In the genomic region with DNA sequence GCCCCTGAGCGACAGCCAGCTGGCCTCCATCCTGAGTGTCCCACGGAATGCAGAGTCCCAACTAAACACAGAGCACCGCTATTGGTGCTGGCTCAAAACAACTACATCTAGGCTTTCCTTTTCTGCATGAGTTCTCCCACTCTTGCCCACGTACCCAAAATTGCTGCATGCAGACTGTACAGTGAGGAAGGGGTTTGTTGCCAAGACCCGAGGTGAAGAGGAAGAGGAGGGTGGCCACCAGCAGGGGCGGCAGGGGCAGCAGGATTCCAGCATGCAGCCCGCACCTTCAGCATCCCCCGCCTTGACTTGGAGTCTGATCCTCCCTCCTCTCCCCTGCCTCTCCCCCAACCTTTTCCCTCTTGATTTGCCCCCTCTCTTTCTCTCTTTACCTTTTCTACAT, we compare ENCODE assay signal across 20 cellular contexts. TPM values are rescaled to one million over a fixed set of nuclear protein-coding genes. Genes with fewer than 3 reads are reported as not detected.
DNase-seq lines count a peak whose midpoint lies in the region; TF ChIP-seq lines count a peak whose summit lies in the region.
"Had no signal": no experiment of that assay in that cellular context is flagged by ENCODE, and none has a peak within 500 bp of the region (broad histone marks: within the 10 kb centered on the region; RNA-seq: fewer than 3 reads in every experiment).

No MANE protein-coding gene starts in this region.

- peak overlapping the region; percentile 68 to 98 (median 94) for H3K27ac Mint-ChIP-seq in CD14-positive monocyte
- H3K27ac Mint-ChIP-seq in activated naive CD4-positive, alpha-beta T cell treated with anti-CD3 and anti-CD28 coated beads for 36 hours: no peak overlapping the region
- H3K27ac Mint-ChIP-seq: CD8-positive, alpha-beta T cell had no signal

- 35 to 48% methylated on average over 7 to 8 of the region's 8 CpGs for WGBS in esophagus squamous epithelium, 2 donors
- 49% methylated on average over 8 of the region's 8 CpGs for WGBS in suprapubic skin
- 67 to 70% (median 69%) methylated on average over 8 of the region's 8 CpGs for WGBS in ovary, 3 donors

- H3K36me3 ChIP-seq in esophagus squamous epithelium: no peaks in the 10 kb centered on the region
- H3K36me3 ChIP-seq in suprapubic skin: no peaks in the 10 kb centered on the region
- no peaks in the 10 kb centered on the region for H3K36me3 ChIP-seq in ovary
- no peaks in the 10 kb centered on the region for H3K36me3 ChIP-seq in uterus

- peaks cover 0 to 3% (median 0%) of the 10 kb centered on the region in 4 donors for H3K27me3 ChIP-seq in esophagus squamous epithelium
- H3K27me3 ChIP-seq in suprapubic skin: no peaks in the 10 kb centered on the region
- no peaks in the 10 kb centered on the region for H3K27me3 ChIP-seq in ovary
- no peaks in the 10 kb centered on the region for H3K27me3 ChIP-seq in uterus

- no peak for TF ChIP-seq CTCF in CD14-positive monocyte (IDR thresholded peaks at IDR 0.05)
- no peak for TF ChIP-seq CTCF in RWPE1 (conservative IDR thresholded peaks at IDR 0.05; ENCODE audit: low read depth)
- no peak for TF ChIP-seq CTCF in esophagus squamous epithelium (IDR thresholded peaks at IDR 0.05)
- TF ChIP-seq CTCF in suprapubic skin (IDR thresholded peaks at IDR 0.05): no peak
- no peak for TF ChIP-seq CTCF in ovary (IDR thresholded peaks at IDR 0.05)
- TF ChIP-seq CTCF in uterus (IDR thresholded peaks at IDR 0.05): no peak

- CTCF ChIA-PET in RWPE1 (lab: Yijun Ruan, JAX): interaction anchor here (1.0 to 1.4 kb wide), 2 partner anchors 11 to 129 kb away, joined by 3 read pairs; no protein-coding TSS in a partner anchor
- CTCF ChIA-PET in activated naive CD4-positive, alpha-beta T cell treated with anti-CD3 and anti-CD28 coated beads for 36 hours (lab: Charles Lee): interaction anchor here (1.2 kb wide), 1 partner anchor 13 kb away, joined by 4 read pairs; no protein-coding TSS in a partner anchor

- H3K36me3 Mint-ChIP-seq in CD14-positive monocyte: peaks cover 7 to 16% of the 10 kb centered on the region in 2 donors
- H3K36me3 Mint-ChIP-seq in activated naive CD4-positive, alpha-beta T cell treated with anti-CD3 and anti-CD28 coated beads for 36 hours (ENCODE audit: low read depth): no peaks in the 10 kb centered on the region
- H3K36me3 Mint-ChIP-seq: CD8-positive, alpha-beta T cell had no signal

- H3K9me3 Mint-ChIP-seq in CD14-positive monocyte: peaks cover 0 to 2% (median 0%) of the 10 kb centered on the region in 7 donors
- H3K9me3 Mint-ChIP-seq in activated naive CD4-positive, alpha-beta T cell treated with anti-CD3 and anti-CD28 coated beads for 36 hours: no peaks in the 10 kb centered on the region
- H3K9me3 Mint-ChIP-seq: CD8-positive, alpha-beta T cell had no signal

- no peaks in the 10 kb centered on the region for H3K9me3 ChIP-seq in esophagus squamous epithelium
- no peaks in the 10 kb centered on the region for H3K9me3 ChIP-seq in suprapubic skin
- no peaks in the 10 kb centered on the region for H3K9me3 ChIP-seq in ovary
- H3K9me3 ChIP-seq in uterus: no peaks in the 10 kb centered on the region

- TF ChIP-seq EP300 in suprapubic skin (IDR thresholded peaks at IDR 0.05) (no peak), ovary (IDR thresholded peaks at IDR 0.05) (no peak)

- H3K4me1 Mint-ChIP-seq in CD14-positive monocyte: peaks cover 99% of the 10 kb centered on the region
- H3K4me1 Mint-ChIP-seq in activated naive CD4-positive, alpha-beta T cell treated with anti-CD3 and anti-CD28 coated beads for 36 hours (ENCODE audit: low read depth): peaks cover 1% of the 10 kb centered on the region

- intact Hi-C loops in CD14-positive monocyte (cut with micrococcal nuclease): loop anchor here (1.0 to 10.0 kb wide), 2 partner anchors 9 to 209 kb away; no protein-coding TSS in a partner anchor
- intact Hi-C loops in esophagus squamous epithelium (cut with DNase I): no loop called here
- intact Hi-C loops in ovary (cut with DNase I): no loop called here
- intact Hi-C loops in activated naive CD4-positive, alpha-beta T cell treated with anti-CD3 and anti-CD28 coated beads for 36 hours (cut with micrococcal nuclease): no loop called here
- intact Hi-C loops in uterus (cut with DNase I; ENCODE audit: low total_unique reads): no loop called here

- peak overlapping the region; percentile 75 for H3K27ac ChIP-seq in RWPE1
- peak overlapping the region; percentile 79 to 93 (median 83) for H3K27ac ChIP-seq in esophagus squamous epithelium
- H3K27ac ChIP-seq in suprapubic skin: no peak overlapping the region
- H3K27ac ChIP-seq in ovary: no peak overlapping the region
- no peak overlapping the region for H3K27ac ChIP-seq in uterus

- DNase-seq in CD14-positive monocyte (ENCODE audit: low spot score) (no peak), RWPE1 (ENCODE audit: low spot score) (no peak), esophagus squamous epithelium (lab: John Stamatoyannopoulos, UW) (no peak), suprapubic skin (ENCODE audit: low spot score in 2 of 2) (peak; percentile 31 to 35), ovary (no peak), uterus (no peak)
- no peak for DNase-seq in activated naive CD4-positive, alpha-beta T cell treated with anti-CD3 and anti-CD28 coated beads for 36 hours
- DNase-seq: Calu3; CD8-positive, alpha-beta T cell; GF-D8; NCI-H1417 treated with DMSO at 0.1 percent for 48 hours; NCI-H187 treated with DMSO at 0.1 percent for 48 hours; NCI-H2227 treated with DMSO at 0.1 percent for 48 hours; NCI-H524; NCI-H82 had no signal

- H3K4me3 ChIP-seq in esophagus squamous epithelium (no peak overlapping the region), suprapubic skin (no peak overlapping the region), ovary (no peak overlapping the region), uterus (no peak overlapping the region)
- H3K4me3 ChIP-seq: GM12878 had no signal

- peaks cover 0 to 1% (median 0%) of the 10 kb centered on the region in 3 donors for H3K27me3 Mint-ChIP-seq in CD14-positive monocyte (ENCODE audit: low read depth in 3 of 3)
- H3K27me3 Mint-ChIP-seq in activated naive CD4-positive, alpha-beta T cell treated with anti-CD3 and anti-CD28 coated beads for 36 hours (ENCODE audit: low read depth): no peaks in the 10 kb centered on the region

- POLR2A ChIA-PET in RWPE1 (lab: Yijun Ruan, JAX; ENCODE audit: low non-redundant PET): no interaction called here

- H3K4me1 ChIP-seq in esophagus squamous epithelium (peaks cover 34 to 92% (median 50%) of the 10 kb centered on the region in 3 donors), suprapubic skin (peaks cover 32% of the 10 kb centered on the region), ovary (ENCODE audit: insufficient read depth) (no peaks in the 10 kb centered on the region), uterus (no peaks in the 10 kb centered on the region)

- peak overlapping the region in 1 of 2 donors; percentile 13 for H3K4me3 Mint-ChIP-seq in CD14-positive monocyte
- no peak overlapping the region for H3K4me3 Mint-ChIP-seq in activated naive CD4-positive, alpha-beta T cell treated with anti-CD3 and anti-CD28 coated beads for 36 hours
- H3K4me3 Mint-ChIP-seq: CD8-positive, alpha-beta T cell had no signal

- TF ChIP-seq POLR2A in esophagus squamous epithelium (IDR thresholded peaks at IDR 0.05) (no peak), suprapubic skin (IDR thresholded peaks at IDR 0.05) (no peak), ovary (IDR thresholded peaks at IDR 0.05) (no peak), uterus (IDR thresholded peaks at IDR 0.05) (no peak)

RNA-seq across cellular contexts. Expression of a gene that starts 8.0 kb away (rescaled TPM):
- polyA plus RNA-seq in CD14-positive monocyte (over 10,000 TPM; 40,800 to 43,602 TPM), ovary (10 to 100 TPM; 22.8 to 57.8 TPM)
- total RNA-seq in esophagus squamous epithelium (over 10,000 TPM; 15,145 to 90,256 (median 57,331) TPM), suprapubic skin (10 to 100 TPM; 11.0 to 95.4 (median 51.1) TPM), ovary (10 to 100 TPM in 6 of 7 donors, 1 to 10 TPM in 1; 8.8 to 96.3 (median 33.2) TPM), uterus (100 to 1,000 TPM in 1 of 4 donors, 10 to 100 TPM in 3; 33.4 to 175 (median 54.0) TPM)
- 1 to 10 TPM; 1.7 to 2.6 TPM for total RNA-seq in activated naive CD4-positive, alpha-beta T cell treated with anti-CD3 and anti-CD28 coated beads for 36 hours
- total RNA-seq: H1 had no signal
- polyA plus RNA-seq: BJ, H1 had no signal

RNA-seq across cellular contexts. Expression of a gene that starts 9.7 kb away (rescaled TPM):
- polyA plus RNA-seq in CD14-positive monocyte (1,000 to 10,000 TPM; 2,543 to 2,834 TPM), ovary (1 to 10 TPM in 1 of 2 donors, under 1 TPM in 1; 0.80 to 1.0 TPM)
- total RNA-seq in esophagus squamous epithelium (100 to 1,000 TPM in 1 of 4 donors, 10 to 100 TPM in 3; 16.2 to 154 (median 49.0) TPM), suprapubic skin (not detected), ovary (1 to 10 TPM in 3 of 7 donors, under 1 TPM in 2, not detected in 2; 0.70 to 2.4 (median 1.0) TPM), uterus (1 to 10 TPM in 2 of 4 donors, not detected in 2; 2.6 to 3.2 TPM)
- not detected for total RNA-seq in activated naive CD4-positive, alpha-beta T cell treated with anti-CD3 and anti-CD28 coated beads for 36 hours
- total RNA-seq: Calu3; CD8-positive, alpha-beta T cell; GM12878; H1; HepG2; M059J had no signal
- polyA plus RNA-seq: BJ, GM12878, H1, HepG2 had no signal

RNA-seq across cellular contexts. Expression of a gene that starts 17.1 kb away (rescaled TPM):
- not detected for polyA plus RNA-seq in CD14-positive monocyte
- total RNA-seq in esophagus squamous epithelium: 10 to 100 TPM in 1 of 4 donors, 1 to 10 TPM in 3; 4.2 to 15.1 (median 6.9) TPM
- total RNA-seq in suprapubic skin: 10 to 100 TPM; 13.0 to 35.0 (median 21.2) TPM
- total RNA-seq in ovary: not detected
- polyA plus RNA-seq in ovary: not detected
- total RNA-seq in activated naive CD4-positive, alpha-beta T cell treated with anti-CD3 and anti-CD28 coated beads for 36 hours: not detected
- not detected for total RNA-seq in uterus
- total RNA-seq: CD8-positive, alpha-beta T cell; H1; HepG2; M059J had no signal
- polyA plus RNA-seq: BJ, H1, HepG2 had no signal

RNA-seq across cellular contexts. Expression of a gene that starts 25.2 kb away (rescaled TPM):
- polyA plus RNA-seq in CD14-positive monocyte (over 10,000 TPM; 27,689 to 30,135 TPM), ovary (10 to 100 TPM in 1 of 2 donors, 1 to 10 TPM in 1; 8.3 to 19.4 TPM)
- total RNA-seq in esophagus squamous epithelium (over 10,000 TPM in 3 of 4 donors, 1,000 to 10,000 TPM in 1; 4,308 to 17,245 (median 15,998) TPM), suprapubic skin (10 to 100 TPM in 3 of 4 donors, 1 to 10 TPM in 1; 5.7 to 38.4 (median 19.5) TPM), ovary (10 to 100 TPM in 3 of 7 donors, 1 to 10 TPM in 4; 5.3 to 60.5 (median 9.1) TPM), uterus (10 to 100 TPM in 2 of 4 donors, 1 to 10 TPM in 1, not detected in 1; 5.4 to 25.2 (median 24.7) TPM)
- total RNA-seq in activated naive CD4-positive, alpha-beta T cell treated with anti-CD3 and anti-CD28 coated beads for 36 hours: not detected
- total RNA-seq: Calu3, GM12878, H1, HepG2 had no signal
- polyA plus RNA-seq: BJ, H1, HepG2 had no signal

RNA-seq across cellular contexts. Expression of a gene that starts 50.6 kb away (rescaled TPM):
- polyA plus RNA-seq in CD14-positive monocyte (not detected), ovary (not detected)
- total RNA-seq in esophagus squamous epithelium (10 to 100 TPM in 1 of 4 donors, 1 to 10 TPM in 2, not detected in 1; 6.7 to 72.9 (median 8.1) TPM), suprapubic skin (under 1 TPM in 1 of 4 donors, not detected in 3; 0.10 TPM), ovary (not detected), uterus (not detected)
- total RNA-seq in activated naive CD4-positive, alpha-beta T cell treated with anti-CD3 and anti-CD28 coated beads for 36 hours: not detected
- total RNA-seq: Calu3; CD8-positive, alpha-beta T cell; GM12878; H1; HepG2; M059J had no signal
- polyA plus RNA-seq: BJ, GM12878, H1, HepG2 had no signal

Comparison
In these comparisons a context has a peak if more than half of its experiments do, and no peak if none do; other contexts are left out.
1. DNase-seq: peak in suprapubic skin (2 of 2); none in CD14-positive monocyte (single experiment), RWPE1 (single experiment), esophagus squamous epithelium (single experiment), ovary (0 of 5), activated naive CD4-positive, alpha-beta T cell treated with anti-CD3 and anti-CD28 coated beads for 36 hours (single experiment) and uterus (0 of 2).
2. H3K27ac ChIP-seq: peak in RWPE1 (single experiment) and esophagus squamous epithelium (4 of 4); none in suprapubic skin (single experiment), ovary (0 of 2) and uterus (0 of 2).
3. RNA of a gene that starts 8.0 kb away (total RNA-seq): 15,145 to 90,256 TPM in esophagus squamous epithelium; 11.0 to 95.4 TPM in suprapubic skin, 33.4 to 175 TPM in uterus, 8.8 to 96.3 TPM in ovary and 1.7 to 2.6 TPM in activated naive CD4-positive, alpha-beta T cell treated with anti-CD3 and anti-CD28 coated beads for 36 hours; every median in the first group is over 10 times any median in the second.
4. RNA of a gene that starts 9.7 kb away (total RNA-seq): 16.2 to 154 TPM in esophagus squamous epithelium; 2.6 to 3.2 TPM in uterus, not detected in suprapubic skin, 0.70 to 2.4 TPM in ovary and not detected in activated naive CD4-positive, alpha-beta T cell treated with anti-CD3 and anti-CD28 coated beads for 36 hours; every median in the first group is over 4 times any median in the second.
5. RNA of a gene that starts 17.1 kb away (total RNA-seq): 13.0 to 35.0 TPM in suprapubic skin and 4.2 to 15.1 TPM in esophagus squamous epithelium; not detected in ovary, not detected in activated naive CD4-positive, alpha-beta T cell treated with anti-CD3 and anti-CD28 coated beads for 36 hours and not detected in uterus; every median in the first group is over 4 times any median in the second.
6. intact Hi-C loops: an anchor here in CD14-positive monocyte (1.0 to 10.0 kb wide); none called in esophagus squamous epithelium, ovary, activated naive CD4-positive, alpha-beta T cell treated with anti-CD3 and anti-CD28 coated beads for 36 hours and uterus.